Comparison of ENCODE assay signal across 20 cellular contexts in genomic region chr15:65258863-65259262, GRCh38. TPM values are rescaled to one million over a fixed set of nuclear protein-coding genes. Genes with fewer than 3 reads are reported as not detected.
DNase-seq lines count a peak whose midpoint lies in the region; ATAC-seq and TF ChIP-seq lines count a peak whose summit lies in the region.
"Had no signal": no experiment of that assay in that cellular context is flagged by ENCODE, and none has a peak within 500 bp of the region (broad histone marks: within the 10 kb centered on the region; RNA-seq: fewer than 3 reads in every experiment).

No MANE protein-coding gene starts in this region.

- H3K4me1 ChIP-seq in breast epithelium (no peaks in the 10 kb centered on the region), left ventricle myocardium inferior (peaks cover 8% of the 10 kb centered on the region), ovary (ENCODE audit: insufficient read depth) (peaks cover 18% of the 10 kb centered on the region), vagina (peaks cover 56% of the 10 kb centered on the region)
- H3K4me1 ChIP-seq: SJCRH30 had no signal

- POLR2A ChIA-PET in MCF 10A (lab: Yijun Ruan, JAX) = no interaction called here

- H3K9me3 Mint-ChIP-seq in MCF 10A (ENCODE audit: unreplicated experiment) = no peaks in the 10 kb centered on the region
- H3K9me3 Mint-ChIP-seq: activated CD4-positive, alpha-beta T cell treated with anti-CD3 and anti-CD28 coated beads, Interleukin-2, amount 10 ng/mL, durations not matched to agents 7 days and 5 days; activated T-cell treated with anti-CD3 and anti-CD28 coated beads, Interleukin-2, amount 50 U/mL, for 4 hours; CD4-positive, alpha-beta memory T cell; GM23338 had no signal

- H3K36me3 ChIP-seq in breast epithelium (no peaks in the 10 kb centered on the region), left ventricle myocardium inferior (peaks cover 60% of the 10 kb centered on the region), ovary (no peaks in the 10 kb centered on the region), vagina (peaks cover 0 to 18% of the 10 kb centered on the region in 2 donors)

- no TSS peak for BruUV-seq in MCF 10A (replicated peaks; lab: Mats Ljungman, UMichigan)

- H3K27me3 Mint-ChIP-seq in MCF 10A (ENCODE audit: insufficient read depth, unreplicated experiment) = no peaks in the 10 kb centered on the region
- H3K27me3 Mint-ChIP-seq: activated CD4-positive, alpha-beta T cell treated with anti-CD3 and anti-CD28 coated beads, Interleukin-2, amount 10 ng/mL, durations not matched to agents 7 days and 5 days; CD4-positive, alpha-beta memory T cell had no signal

- in situ Hi-C loops in KBM-7 (cut with MboI; ENCODE audit: low pct_unique_long_range_greater_than_20kb, low sequenced_read_pairs) = no loop called here

- no peak for TF ChIP-seq CTCF in breast epithelium (IDR thresholded peaks at IDR 0.05)
- TF ChIP-seq CTCF in MCF 10A (IDR thresholded peaks at IDR 0.05; ENCODE audit: unreplicated experiment) = no peak
- no peak for TF ChIP-seq CTCF in left ventricle myocardium inferior (IDR thresholded peaks at IDR 0.05; ENCODE audit: borderline replicate concordance)
- TF ChIP-seq CTCF in ovary (IDR thresholded peaks at IDR 0.05) = no peak
- TF ChIP-seq CTCF in vagina (IDR thresholded peaks at IDR 0.05) = no peak
- TF ChIP-seq CTCF in GM10266 (IDR thresholded peaks at IDR 0.05; ENCODE audit: control insufficient read depth, insufficient read depth, low read depth, missing control alignments) = no peak

- H3K4me3 Mint-ChIP-seq in MCF 10A (ENCODE audit: unreplicated experiment) = no peak overlapping the region
- H3K4me3 Mint-ChIP-seq: activated CD4-positive, alpha-beta T cell treated with anti-CD3 and anti-CD28 coated beads, Interleukin-2, amount 10 ng/mL, durations not matched to agents 7 days and 5 days; activated T-cell treated with anti-CD3 and anti-CD28 coated beads, Interleukin-2, amount 50 U/mL, for 4 hours; CD4-positive, alpha-beta memory T cell; GM23338 had no signal

- H3K27ac Mint-ChIP-seq in MCF 10A (ENCODE audit: low read depth, unreplicated experiment) = no peak overlapping the region
- H3K27ac Mint-ChIP-seq: activated CD4-positive, alpha-beta T cell treated with anti-CD3 and anti-CD28 coated beads, Interleukin-2, amount 10 ng/mL, durations not matched to agents 7 days and 5 days; CD4-positive, alpha-beta memory T cell; GM23338 had no signal

- no peaks in the 10 kb centered on the region for H3K9me3 ChIP-seq in breast epithelium
- H3K9me3 ChIP-seq in left ventricle myocardium inferior (replicated peaks) = no peaks in the 10 kb centered on the region
- no peaks in the 10 kb centered on the region for H3K9me3 ChIP-seq in ovary
- no peaks in the 10 kb centered on the region for H3K9me3 ChIP-seq in vagina
- H3K9me3 ChIP-seq: SJCRH30, thoracic aorta had no signal

- no peak for TF ChIP-seq EP300 in ovary (IDR thresholded peaks at IDR 0.05)

- H3K27me3 ChIP-seq in breast epithelium (no peaks in the 10 kb centered on the region), left ventricle myocardium inferior (ENCODE audit: low read depth) (no peaks in the 10 kb centered on the region), ovary (no peaks in the 10 kb centered on the region), vagina (no peaks in the 10 kb centered on the region)
- H3K27me3 ChIP-seq: SJCRH30 had no signal

- no peak for ATAC-seq in GM21619 (IDR thresholded peaks at IDR 0.05; ENCODE audit: unreplicated experiment)
- ATAC-seq: activated T-cell treated with anti-CD3 and anti-CD28 coated beads, Interleukin-2, amount 50 U/mL, for 4 hours; GM23338 had no signal

- DNase-seq in breast epithelium (ENCODE audit: low spot score in 2 of 2) = no peak
- no peak for DNase-seq in MCF 10A (ENCODE audit: unreplicated experiment)
- no peak for DNase-seq in left ventricle myocardium inferior
- peak in 2 of 5 donors; percentile 43 to 54 for DNase-seq in ovary
- no peak for DNase-seq in vagina (ENCODE audit: extremely low spot score in 2 of 2)
- no peak for DNase-seq in KBM-7
- DNase-seq in GM10266 (ENCODE audit: extremely low spot score) = no peak
- DNase-seq: activated CD4-positive, alpha-beta T cell treated with anti-CD3 and anti-CD28 coated beads, Interleukin-2, amount 10 ng/mL, durations not matched to agents 7 days and 5 days; activated T-cell treated with anti-CD3 and anti-CD28 coated beads, Interleukin-2, amount 50 U/mL, for 4 hours; CD4-positive, alpha-beta memory T cell; mammary epithelial cell; nucleus accumbens; SJCRH30; stimulated activated CD4-positive, alpha-beta T cell treated with anti-CD3 and anti-CD28 coated beads, Interleukin-15, amount 100 ng/mL, for 24 hours; T-helper 9 cell had no signal

- H3K4me3 ChIP-seq in breast epithelium (no peak overlapping the region), left ventricle myocardium inferior (no peak overlapping the region), ovary (no peak overlapping the region), vagina (no peak overlapping the region)
- H3K4me3 ChIP-seq: GM23338, SJCRH30, thoracic aorta had no signal

- 7 to 15% (median 14%) methylated on average over 3 of the region's 3 CpGs for WGBS in ovary, 3 donors

- intact Hi-C loops in breast epithelium (cut with DNase I; ENCODE audit: low total_unique reads) (no loop called here), MCF 10A (cut with micrococcal nuclease) (no loop called here), left ventricle myocardium inferior (cut with micrococcal nuclease) (no loop called here), ovary (cut with DNase I) (loop anchor here in 1 of 4 donors (5.0 kb wide), 1 partner anchor 62 kb away; no protein-coding TSS in a partner anchor), vagina (cut with DNase I) (no loop called here)

- H3K27ac ChIP-seq in breast epithelium (peak overlapping the region; percentile 59 to 71), left ventricle myocardium inferior (replicated peaks) (peak overlapping the region; percentile 66), ovary (peak overlapping the region; percentile 67 to 88), vagina (peak overlapping the region; percentile 87)
- H3K27ac ChIP-seq: 22Rv1, epithelial cell of prostate, SJCRH30, thoracic aorta had no signal

- TF ChIP-seq POLR2A in breast epithelium (IDR thresholded peaks at IDR 0.05) (no peak), ovary (IDR thresholded peaks at IDR 0.05) (no peak), vagina (IDR thresholded peaks at IDR 0.05) (no peak)

- H3K36me3 Mint-ChIP-seq in MCF 10A (ENCODE audit: insufficient read depth, unreplicated experiment) = peaks cover 44% of the 10 kb centered on the region

- CTCF ChIA-PET in MCF 10A (lab: Yijun Ruan, JAX) = interaction anchor here (1.0 kb wide), 1 partner anchor 12 kb away, joined by 3 read pairs; no protein-coding TSS in a partner anchor

- H3K4me1 Mint-ChIP-seq in MCF 10A (ENCODE audit: insufficient read depth, unreplicated experiment) = no peaks in the 10 kb centered on the region
- H3K4me1 Mint-ChIP-seq: activated CD4-positive, alpha-beta T cell treated with anti-CD3 and anti-CD28 coated beads, Interleukin-2, amount 10 ng/mL, durations not matched to agents 7 days and 5 days; GM23338 had no signal

RNA-seq across cellular contexts. Expression of gene PARP16, which starts 27.8 kb away (rescaled TPM):
- total RNA-seq in breast epithelium (10 to 100 TPM in 2 of 3 donors, 1 to 10 TPM in 1; 8.5 to 14.9 (median 10.6) TPM), MCF 10A (2022) (5.9 and 6.1 TPM in 2 replicates), left ventricle myocardium inferior (4.6 TPM), ovary (10 to 100 TPM in 5 of 7 donors, 1 to 10 TPM in 2; 8.8 to 20.2 (median 13.4) TPM), vagina (12.8 TPM)
- 10 to 100 TPM; 12.1 to 19.2 TPM for polyA plus RNA-seq in ovary

RNA-seq across cellular contexts. Expression of gene RNU5A-1, which starts 37.0 kb away (rescaled TPM):
- not detected for total RNA-seq in breast epithelium
- not detected in 2 replicates for total RNA-seq in MCF 10A (2022)
- total RNA-seq in left ventricle myocardium inferior = not detected
- not detected for total RNA-seq in ovary
- polyA plus RNA-seq in ovary = not detected
- not detected for total RNA-seq in vagina
- total RNA-seq: activated CD4-positive, alpha-beta T cell treated with anti-CD3 and anti-CD28 coated beads, Interleukin-2, amount 10 ng/mL, durations not matched to agents 7 days and 5 days; activated T-cell treated with anti-CD3 and anti-CD28 coated beads, Interleukin-2, amount 50 U/mL, for 4 hours; CD4-positive, alpha-beta memory T cell; GM23338; mammary epithelial cell; SJCRH30; thoracic aorta had no signal
- polyA plus RNA-seq: CD4-positive, alpha-beta memory T cell; GM23338; mammary epithelial cell had no signal

RNA-seq across cellular contexts. Expression of gene RNU5B-1, which starts 45.6 kb away (rescaled TPM):
- total RNA-seq in breast epithelium = not detected
- total RNA-seq in MCF 10A (2022) = not detected in 2 replicates
- 40.3 TPM for total RNA-seq in left ventricle myocardium inferior
- 10 to 100 TPM in 5 of 7 donors, not detected in 2; 22.1 to 67.7 (median 29.6) TPM for total RNA-seq in ovary
- polyA plus RNA-seq in ovary = not detected
- not detected for total RNA-seq in vagina
- total RNA-seq: GM23338, mammary epithelial cell, SJCRH30, thoracic aorta had no signal
- polyA plus RNA-seq: CD4-positive, alpha-beta memory T cell; GM23338; mammary epithelial cell had no signal

RNA-seq across cellular contexts. Expression of gene CILP, which starts 47.6 kb away (rescaled TPM):
- 100 to 1,000 TPM in 1 of 3 donors, 10 to 100 TPM in 1, 1 to 10 TPM in 1; 5.2 to 203 (median 24.6) TPM for total RNA-seq in breast epithelium
- not detected in 2 replicates for total RNA-seq in MCF 10A (2022)
- 7.3 TPM for total RNA-seq in left ventricle myocardium inferior
- total RNA-seq in ovary = 10 to 100 TPM in 3 of 7 donors, 1 to 10 TPM in 4; 1.2 to 24.3 (median 4.6) TPM
- 10 to 100 TPM in 1 of 2 donors, 1 to 10 TPM in 1; 1.6 to 34.1 TPM for polyA plus RNA-seq in ovary
- 129 TPM for total RNA-seq in vagina
- total RNA-seq: mammary epithelial cell, SJCRH30 had no signal
- polyA plus RNA-seq: CD4-positive, alpha-beta memory T cell; GM23338; mammary epithelial cell had no signal
